Comparison of ENCODE assay signal across 8 cellular contexts in genomic region chr17:49191407-49191916, GRCh38. TPM values are rescaled to one million over a fixed set of nuclear protein-coding genes. Genes with fewer than 3 reads are reported as not detected.
DNase-seq lines count a peak whose midpoint lies in the region; ATAC-seq and TF ChIP-seq lines count a peak whose summit lies in the region.

No MANE protein-coding gene starts in this region.

- H3K4me3 ChIP-seq in tibial nerve: peak overlapping the region; percentile 71 to 80 (median 78)

- H3K9me3 ChIP-seq in tibial nerve: no peaks in the 10 kb centered on the region

- H3K36me3 Mint-ChIP-seq in activated naive CD4-positive, alpha-beta T cell treated with anti-CD3 and anti-CD28 coated beads, Interleukin-2, amount 50 U/mL, for 72 hours: peaks cover 0 to under 1% of the 10 kb centered on the region in 2 donors

- H3K27me3 ChIP-seq in layer of hippocampus (ENCODE audit: control insufficient read depth, insufficient read depth, low read length): no peaks in the 10 kb centered on the region
- H3K27me3 ChIP-seq in tibial nerve: no peaks in the 10 kb centered on the region

- 8 to 9% methylated on average over 8 of the region's 8 CpGs for WGBS in tibial nerve, 2 donors

- no peaks in the 10 kb centered on the region for H3K9me3 Mint-ChIP-seq in activated naive CD4-positive, alpha-beta T cell treated with anti-CD3 and anti-CD28 coated beads, Interleukin-2, amount 50 U/mL, for 72 hours

- no peaks in the 10 kb centered on the region for H3K36me3 ChIP-seq in tibial nerve

- TF ChIP-seq CTCF in tibial nerve (IDR thresholded peaks at IDR 0.05): no peak

- peak; percentile 6 for ATAC-seq in HG03196 (IDR thresholded peaks at IDR 0.05; ENCODE audit: unreplicated experiment)
- peak; percentile 0 to 6 for ATAC-seq in activated naive CD4-positive, alpha-beta T cell treated with anti-CD3 and anti-CD28 coated beads, Interleukin-2, amount 50 U/mL, for 72 hours

- DNase-seq in NCI-H510A treated with DMSO at 0.1 percent for 48 hours (lab: John Stamatoyannopoulos, UW): peak; percentile 71
- DNase-seq in NCI-H510A (lab: John Stamatoyannopoulos, UW): no peak
- DNase-seq in activated naive CD4-positive, alpha-beta T cell treated with anti-CD3 and anti-CD28 coated beads, Interleukin-2, amount 50 U/mL, for 72 hours (ENCODE audit: low spot score in 2 of 2): no peak
- no peak for DNase-seq in tibial nerve (ENCODE audit: low spot score in 2 of 2)
- no peak for DNase-seq in activated CD4-positive, alpha-beta T cell treated with anti-CD3 and anti-CD28 coated beads, Interleukin-2, amount 50 U/mL, for 1 hour
- DNase-seq in stimulated activated CD4-positive, alpha-beta T cell treated with anti-CD3 and anti-CD28 coated beads, Interleukin-2, amount 100 ng/mL, for 48 hours: no peak

- H3K27ac ChIP-seq in layer of hippocampus (ENCODE audit: low read depth, low read length) (peak overlapping the region; percentile 97), tibial nerve (peak overlapping the region; percentile 95 to 99 (median 98))

- H3K27ac Mint-ChIP-seq in activated naive CD4-positive, alpha-beta T cell treated with anti-CD3 and anti-CD28 coated beads, Interleukin-2, amount 50 U/mL, for 72 hours: peak overlapping the region; percentile 98 to 100

- TF ChIP-seq POLR2A in tibial nerve (IDR thresholded peaks at IDR 0.05): no peak

- TF ChIP-seq EP300 in tibial nerve (IDR thresholded peaks at IDR 0.05): no peak

- H3K4me1 ChIP-seq in tibial nerve: peaks cover 0 to 7% (median 0%) of the 10 kb centered on the region in 4 donors

RNA-seq across cellular contexts. Expression of gene GNGT2, which starts 18.9 kb away (rescaled TPM):
- 10 to 100 TPM; 37.5 to 40.2 TPM for total RNA-seq in activated naive CD4-positive, alpha-beta T cell treated with anti-CD3 and anti-CD28 coated beads, Interleukin-2, amount 50 U/mL, for 72 hours
- total RNA-seq in tibial nerve: 1 to 10 TPM in 1 of 4 donors, not detected in 3; 1.2 TPM

RNA-seq across cellular contexts. Expression of gene ABI3, which starts 19.0 kb away (rescaled TPM):
- 10 to 100 TPM; 35.3 to 41.5 TPM for total RNA-seq in activated naive CD4-positive, alpha-beta T cell treated with anti-CD3 and anti-CD28 coated beads, Interleukin-2, amount 50 U/mL, for 72 hours
- total RNA-seq in tibial nerve: 10 to 100 TPM in 3 of 4 donors, 1 to 10 TPM in 1; 9.6 to 14.4 (median 12.0) TPM

RNA-seq across cellular contexts. Expression of gene PHOSPHO1, which starts 39.1 kb away (rescaled TPM):
- not detected for total RNA-seq in activated naive CD4-positive, alpha-beta T cell treated with anti-CD3 and anti-CD28 coated beads, Interleukin-2, amount 50 U/mL, for 72 hours
- total RNA-seq in tibial nerve: 1 to 10 TPM in 1 of 4 donors, under 1 TPM in 2, not detected in 1; 0.21 to 1.3 (median 0.98) TPM

RNA-seq across cellular contexts. Expression of gene B4GALNT2, which starts 58.9 kb away (rescaled TPM):
- under 1 TPM in 1 of 2 donors, not detected in 1; 0.02 TPM for total RNA-seq in activated naive CD4-positive, alpha-beta T cell treated with anti-CD3 and anti-CD28 coated beads, Interleukin-2, amount 50 U/mL, for 72 hours
- not detected for total RNA-seq in tibial nerve

Comparison
In these comparisons a context has a peak if more than half of its experiments do, and no peak if none do; other contexts are left out.
1. RNA of gene GNGT2, which starts 18.9 kb away (total RNA-seq): 37.5 to 40.2 TPM in activated naive CD4-positive, alpha-beta T cell treated with anti-CD3 and anti-CD28 coated beads, Interleukin-2, amount 50 U/mL, for 72 hours; 1.2 TPM in tibial nerve; every median in the first group is over 10 times any median in the second.